ENCODE assay signal across 8 cellular contexts in genomic region chr17:46286764-46287221, GRCh38. TPM values are rescaled to one million over a fixed set of nuclear protein-coding genes. Genes with fewer than 3 reads are reported as not detected.
DNase-seq lines count a peak whose midpoint lies in the region; ATAC-seq and TF ChIP-seq lines count a peak whose summit lies in the region.
"Not testable (repeated sequence)": the region's sequence is repeated elsewhere in the genome, so short reads cannot be mapped to it uniquely, and the experiment has no call there.

No MANE protein-coding gene starts in this region.

- BruUV-seq in Caco-2 (replicated peaks; lab: Mats Ljungman, UMichigan), result not testable (repeated sequence)

- H3K4me3 ChIP-seq in Caco-2 (ENCODE audit: low read depth, low read length); foreskin fibroblast (ENCODE audit: low read depth in 1 of 2, low read length in 2 of 2): not testable (repeated sequence)

- H3K4me1 Mint-ChIP-seq in Caco-2 (ENCODE audit: low read depth, unreplicated experiment) (peaks cover 13% of the 10 kb centered on the region), naive B cell (peaks cover 19 to 28% (median 22%) of the 10 kb centered on the region in 3 donors)

- ATAC-seq in naive B cell (ENCODE audit: low read depth in 2 of 2), result peak; percentile 35 to 53

- intact Hi-C loops in Caco-2 (cut with micrococcal nuclease; ENCODE audit: unreplicated experiment), result loop anchor here (10.0 kb wide), 1 partner anchor 92 kb away; the partner anchor contains the start of gene KANSL1

- H3K27ac Mint-ChIP-seq in Caco-2 (ENCODE audit: unreplicated experiment) (peak overlapping the region; percentile 83), naive B cell (peak overlapping the region in 2 of 6 donors; percentile 14 to 52)

- H3K27me3 ChIP-seq in Caco-2 (replicated peaks; ENCODE audit: control insufficient read depth, insufficient read depth, low read length), result not testable (repeated sequence)

- POLR2A ChIA-PET in Caco-2 (lab: Charles Lee), result not testable (repeated sequence)

- H3K4me3 Mint-ChIP-seq in Caco-2 (ENCODE audit: unreplicated experiment), result peak overlapping the region; percentile 50
- peak overlapping the region in 1 of 8 donors; percentile 0 for H3K4me3 Mint-ChIP-seq in naive B cell

- H3K9me3 ChIP-seq in Caco-2, result not testable (repeated sequence)

- H3K36me3 Mint-ChIP-seq in Caco-2 (ENCODE audit: insufficient read depth, unreplicated experiment); naive B cell: not testable (repeated sequence)

- not testable (repeated sequence) for H3K9me3 Mint-ChIP-seq in Caco-2 (ENCODE audit: unreplicated experiment); naive B cell

- not testable (repeated sequence) for H3K36me3 ChIP-seq in Caco-2 (ENCODE audit: control insufficient read depth, insufficient read depth, low read length)

- H3K4me1 ChIP-seq in Caco-2, result not testable (repeated sequence)

- H3K27me3 Mint-ChIP-seq in Caco-2 (ENCODE audit: insufficient read depth, unreplicated experiment); naive B cell: not testable (repeated sequence)

- TF ChIP-seq CTCF in Caco-2 (IDR thresholded peaks at IDR 0.05; ENCODE audit: insufficient read depth in 1 of 2, low read depth in 1 of 2, low read length in 1 of 2, severe bottlenecking in 1 of 2, unreplicated experiment in 1 of 2), result peak; percentile 66 to 91
- peak; percentile 48 for TF ChIP-seq CTCF in foreskin fibroblast (IDR thresholded peaks at IDR 0.05; ENCODE audit: low read depth, low read length)

- DNase-seq in Caco-2 (peak; percentile 61 to 80), HK-2 (ENCODE audit: unreplicated experiment) (peak; percentile 24), NCI-H345 (lab: John Stamatoyannopoulos, UW) (peak; percentile 71), T-helper 1 cell (peak in 4 of 5 donors; percentile 54 to 73 (median 68)), foreskin fibroblast (peak in 1 of 2 donors; percentile 70), naive B cell (peak; percentile 73)
- DNase-seq in activated naive CD8-positive, alpha-beta T cell treated with anti-CD3 and anti-CD28 coated beads, Interleukin-2, amount 50 U/mL, for 16 hours (ENCODE audit: low read depth, low spot score), result peak; percentile 58
- peak; percentile 73 for DNase-seq in stimulated activated CD8-positive, alpha-beta memory T cell treated with anti-CD3 and anti-CD28 coated beads, Interleukin-4, amount 100 ng/mL, for 48 hours

- CTCF ChIA-PET in Caco-2 (lab: Charles Lee), result interaction anchor here (0.6 to 0.7 kb wide), 3 partner anchors 16 to 506 kb away, joined by 5 to 7 read pairs (median 5); no protein-coding TSS in a partner anchor

RNA-seq across cellular contexts. Expression of gene LRRC37A, which starts 8.1 kb away (rescaled TPM):
- 2.6 and 2.9 TPM in 2 replicates for total RNA-seq in Caco-2 (2022)
- 1 to 10 TPM in 3 of 6 donors, under 1 TPM in 3; 0.51 to 2.6 (median 0.95) TPM for polyA plus RNA-seq in naive B cell (ENCODE audit: low read depth in 6 of 6)
